21 cellular contexts compared by ENCODE assay signal in genomic region chr2:108825254-108825653, GRCh38. TPM values are rescaled to one million over a fixed set of nuclear protein-coding genes. Genes with fewer than 3 reads are reported as not detected.
DNase-seq lines count a peak whose midpoint lies in the region; ATAC-seq and TF ChIP-seq lines count a peak whose summit lies in the region.
"Had no signal": no experiment of that assay in that cellular context is flagged by ENCODE, and none has a peak within 500 bp of the region (broad histone marks: within the 10 kb centered on the region; RNA-seq: fewer than 3 reads in every experiment).

No MANE protein-coding gene starts in this region.

- no TSS peak for BruUV-seq in Calu3 (replicated peaks; lab: Mats Ljungman, UMichigan)
- no TSS peak for BruUV-seq in A673 (replicated peaks; lab: Mats Ljungman, UMichigan)

- peak; percentile 36 for ATAC-seq in left lung
- no peak for ATAC-seq in HG03460 (IDR thresholded peaks at IDR 0.05; ENCODE audit: unreplicated experiment)

- H3K4me1 Mint-ChIP-seq in Calu3 (ENCODE audit: low read depth, unreplicated experiment): no peaks in the 10 kb centered on the region
- H3K4me1 Mint-ChIP-seq in activated naive CD4-positive, alpha-beta T cell treated with anti-CD3 and anti-CD28 coated beads, Interleukin-2, amount 10 ng/mL, durations not matched to agents 7 days and 5 days: no peaks in the 10 kb centered on the region

- H3K27ac ChIP-seq in HEK293 (ENCODE audit: extremely low read depth, low read depth, low read length) (no peak overlapping the region), left lung (no peak overlapping the region), A673 (ENCODE audit: low read depth, low read length, poor library complexity, severe bottlenecking) (no peak overlapping the region)
- H3K27ac ChIP-seq: HL-60, KMS-11, RWPE1 had no signal

- H3K36me3 ChIP-seq in HEK293 (ENCODE audit: control insufficient read depth in 2 of 2, insufficient read depth in 1 of 2, low read length in 2 of 2) (peaks cover 13 to 29% of the 10 kb centered on the region in 2 experiments), adipocyte (ENCODE audit: control insufficient read depth, insufficient read depth, low read length, severe bottlenecking) (peaks cover 6% of the 10 kb centered on the region), left lung (peaks cover 0 to under 1% of the 10 kb centered on the region in 2 donors), A673 (ENCODE audit: insufficient read depth, low read length, poor library complexity, severe bottlenecking) (peaks cover 9% of the 10 kb centered on the region)

- H3K9ac ChIP-seq in adipocyte (ENCODE audit: low read length): no peak overlapping the region
- H3K9ac ChIP-seq: KMS-11 had no signal

- H3K27me3 ChIP-seq in adipocyte (replicated peaks; ENCODE audit: control insufficient read depth, insufficient read depth, low read length) (no peaks in the 10 kb centered on the region), left lung (no peaks in the 10 kb centered on the region), A673 (replicated peaks; ENCODE audit: insufficient read depth, low read depth, low read length, poor library complexity) (no peaks in the 10 kb centered on the region)

- H3K4me3 Mint-ChIP-seq in Calu3 (ENCODE audit: low read depth, unreplicated experiment): no peak overlapping the region
- H3K4me3 Mint-ChIP-seq in activated naive CD4-positive, alpha-beta T cell treated with anti-CD3 and anti-CD28 coated beads, Interleukin-2, amount 10 ng/mL, durations not matched to agents 7 days and 5 days: no peak overlapping the region
- H3K4me3 Mint-ChIP-seq: CD4-positive, alpha-beta T cell had no signal

- H3K27ac Mint-ChIP-seq in Calu3 (ENCODE audit: unreplicated experiment): no peak overlapping the region
- no peak overlapping the region for H3K27ac Mint-ChIP-seq in activated naive CD4-positive, alpha-beta T cell treated with anti-CD3 and anti-CD28 coated beads, Interleukin-2, amount 10 ng/mL, durations not matched to agents 7 days and 5 days
- H3K27ac Mint-ChIP-seq: CD4-positive, alpha-beta T cell had no signal

- CTCF ChIA-PET in HEK293 (lab: Yijun Ruan, JAX) (interaction anchor here (1.0 kb wide), 1 partner anchor 103 kb away, joined by 3 read pairs; no protein-coding TSS in a partner anchor), Calu3 (lab: Charles Lee) (no interaction called here), A673 (lab: Charles Lee) (no interaction called here)
- CTCF ChIA-PET in activated naive CD4-positive, alpha-beta T cell treated with anti-CD3 and anti-CD28 coated beads, Interleukin-2, amount 10 ng/mL, durations not matched to agents 7 days and 5 days (lab: Charles Lee): no interaction called here

- H3K36me3 Mint-ChIP-seq in Calu3 (ENCODE audit: insufficient read depth, unreplicated experiment): no peaks in the 10 kb centered on the region
- peaks cover 18% of the 10 kb centered on the region for H3K36me3 Mint-ChIP-seq in activated naive CD4-positive, alpha-beta T cell treated with anti-CD3 and anti-CD28 coated beads, Interleukin-2, amount 10 ng/mL, durations not matched to agents 7 days and 5 days

- no peaks in the 10 kb centered on the region for H3K9me3 ChIP-seq in HEK293 (ENCODE audit: control insufficient read depth, insufficient read depth, low read depth, low read length)
- peaks cover 5% of the 10 kb centered on the region for H3K9me3 ChIP-seq in adipocyte (ENCODE audit: control insufficient read depth, low read length)
- peaks cover 0 to 7% of the 10 kb centered on the region in 2 donors for H3K9me3 ChIP-seq in left lung
- H3K9me3 ChIP-seq in A673 (ENCODE audit: low read depth, low read length, poor library complexity, severe bottlenecking): peaks cover under 1% of the 10 kb centered on the region

- TF ChIP-seq CTCF in HEK293 (tag by site-specific recombination; IDR thresholded peaks at IDR 0.05): no peak
- TF ChIP-seq CTCF in fibroblast of mammary gland (conservative IDR thresholded peaks at IDR 0.05; ENCODE audit: control insufficient read depth, insufficient read depth, low read depth, low read length): no peak
- no peak for TF ChIP-seq CTCF in left lung (IDR thresholded peaks at IDR 0.05)
- no peak for TF ChIP-seq CTCF in Calu3 (IDR thresholded peaks at IDR 0.05; ENCODE audit: unreplicated experiment)
- no peak for TF ChIP-seq CTCF in A673 (conservative IDR thresholded peaks at IDR 0.05; ENCODE audit: low read depth, low read length)

- no peaks in the 10 kb centered on the region for H3K9me3 Mint-ChIP-seq in Calu3 (ENCODE audit: low read depth, unreplicated experiment)
- H3K9me3 Mint-ChIP-seq in activated naive CD4-positive, alpha-beta T cell treated with anti-CD3 and anti-CD28 coated beads, Interleukin-2, amount 10 ng/mL, durations not matched to agents 7 days and 5 days: peaks cover 3% of the 10 kb centered on the region
- H3K9me3 Mint-ChIP-seq: CD4-positive, alpha-beta T cell had no signal

- H3K4me3 ChIP-seq in HEK293 (ENCODE audit: low read depth, low read length) (no peak overlapping the region), adipocyte (ENCODE audit: low read length) (no peak overlapping the region), fibroblast of mammary gland (ENCODE audit: control insufficient read depth, low read depth, low read length) (no peak overlapping the region), left lung (no peak overlapping the region), A673 (ENCODE audit: low read depth, low read length, poor library complexity, severe bottlenecking) (no peak overlapping the region)

- no peaks in the 10 kb centered on the region for H3K4me1 ChIP-seq in HEK293 (ENCODE audit: control insufficient read depth, insufficient read depth, low read length)
- H3K4me1 ChIP-seq in adipocyte (ENCODE audit: control insufficient read depth, insufficient read depth, low read length): peaks cover 13% of the 10 kb centered on the region
- H3K4me1 ChIP-seq in left lung: no peaks in the 10 kb centered on the region
- no peaks in the 10 kb centered on the region for H3K4me1 ChIP-seq in A673 (ENCODE audit: insufficient read depth, low read length, poor library complexity, severe bottlenecking)

- POLR2A ChIA-PET in HEK293 (lab: Yijun Ruan, JAX): no interaction called here
- POLR2A ChIA-PET in A673 (lab: Charles Lee; ENCODE audit: low non-redundant PET): no interaction called here

- intact Hi-C loops in left lung (cut with DNase I): no loop called here
- intact Hi-C loops in Calu3 (cut with micrococcal nuclease; ENCODE audit: unreplicated experiment): no loop called here
- intact Hi-C loops in A673 (cut with micrococcal nuclease; ENCODE audit: unreplicated experiment): no loop called here

- H3K27me3 Mint-ChIP-seq in Calu3 (ENCODE audit: unreplicated experiment): no peaks in the 10 kb centered on the region
- H3K27me3 Mint-ChIP-seq in activated naive CD4-positive, alpha-beta T cell treated with anti-CD3 and anti-CD28 coated beads, Interleukin-2, amount 10 ng/mL, durations not matched to agents 7 days and 5 days: no peaks in the 10 kb centered on the region
- H3K27me3 Mint-ChIP-seq: CD4-positive, alpha-beta T cell had no signal

- DNase-seq in adipocyte (ENCODE audit: low read depth) (peak; percentile 36), fibroblast of mammary gland (ENCODE audit: low read depth) (peak; percentile 8), left lung (no peak), Calu3 (no peak), A673 (ENCODE audit: low spot score) (no peak)
- DNase-seq in activated naive CD4-positive, alpha-beta T cell treated with anti-CD3 and anti-CD28 coated beads, Interleukin-2, amount 10 ng/mL, durations not matched to agents 7 days and 5 days: no peak
- DNase-seq: CD4-positive, alpha-beta T cell; COR-L47; DMS 273 treated with DMSO at 0.1 percent for 48 hours; DMS79 treated with DMSO at 0.1 percent for 48 hours; NCI-H1105 treated with DMSO at 0.1 percent for 48 hours; NCI-H2029 treated with DMSO at 0.1 percent for 48 hours; NCI-H226; NCI-H510A treated with DMSO at 0.1 percent for 48 hours; NCI-H748 treated with DMSO at 0.1 percent for 48 hours; SHP77 treated with DMSO at 0.1 percent for 48 hours had no signal

TF ChIP-seq in HEK293, 187 proteins besides CTCF, POLR2A, EP300 and RAD21:
- peak; percentile 24; the same call in 1 of the 2 replicates for TF ChIP-seq ZNF664 (tag by site-specific recombination; IDR thresholded peaks at IDR 0.05)
- no peak for TF ChIP-seq ZNF18 (tag by site-specific recombination; IDR thresholded peaks at IDR 0.05)

RNA-seq across cellular contexts. Expression of gene CCDC138, which starts 38.7 kb away (rescaled TPM):
- total RNA-seq in left lung (1 to 10 TPM; 3.8 to 4.5 TPM), Calu3 (2022) (11.3 and 12.0 TPM in 2 replicates), A673 (2021) (25.5 and 25.8 TPM in 2 replicates)

Comparison
In these comparisons a context has a peak if more than half of its experiments do, and no peak if none do; other contexts are left out.
1. DNase-seq: peak in adipocyte (single experiment) and fibroblast of mammary gland (single experiment); none in left lung (0 of 2), Calu3 (single experiment), A673 (single experiment) and activated naive CD4-positive, alpha-beta T cell treated with anti-CD3 and anti-CD28 coated beads, Interleukin-2, amount 10 ng/mL, durations not matched to agents 7 days and 5 days (single experiment).